In genomic region chr17:75390982-75391381, GRCh38 we compare ENCODE assay signal across 15 cellular contexts. TPM values are rescaled to one million over a fixed set of nuclear protein-coding genes. Genes with fewer than 3 reads are reported as not detected.
DNase-seq lines count a peak whose midpoint lies in the region; ATAC-seq, FAIRE-seq and TF ChIP-seq lines count a peak whose summit lies in the region.
"Had no signal": no experiment of that assay in that cellular context is flagged by ENCODE, and none has a peak within 500 bp of the region (broad histone marks: within the 10 kb centered on the region; RNA-seq: fewer than 3 reads in every experiment).

No MANE protein-coding gene starts in this region.

- no peak overlapping the region for H3K4me3 ChIP-seq in CD8-positive, alpha-beta memory T cell (ENCODE audit: low read length)
- peak overlapping the region; percentile 51 for H3K4me3 ChIP-seq in adipocyte (ENCODE audit: low read length)
- no peak overlapping the region for H3K4me3 ChIP-seq in fibroblast of the aortic adventitia (ENCODE audit: low read depth, low read length)
- H3K4me3 ChIP-seq in sigmoid colon: no peak overlapping the region
- H3K4me3 ChIP-seq in pancreas: no peak overlapping the region
- H3K4me3 ChIP-seq: testis had no signal

- H3K4me1 ChIP-seq in CD8-positive, alpha-beta memory T cell (ENCODE audit: insufficient read depth, low read length): peaks cover 59% of the 10 kb centered on the region
- peaks cover 44% of the 10 kb centered on the region for H3K4me1 ChIP-seq in adipocyte (ENCODE audit: control insufficient read depth, insufficient read depth, low read length)
- peaks cover 0 to 79% (median 59%) of the 10 kb centered on the region in 4 donors for H3K4me1 ChIP-seq in sigmoid colon
- peaks cover 8 to 31% (median 19%) of the 10 kb centered on the region in 3 donors for H3K4me1 ChIP-seq in pancreas

- no peak for TF ChIP-seq EP300 in sigmoid colon (IDR thresholded peaks at IDR 0.05)

- intact Hi-C loops in sigmoid colon (cut with DNase I): no loop called here
- intact Hi-C loops in pancreas (cut with DNase I): no loop called here

- ATAC-seq in pancreas: no peak
- ATAC-seq: Panc1 had no signal

- H3K27ac ChIP-seq in CD8-positive, alpha-beta memory T cell (ENCODE audit: low read depth, low read length): no peak overlapping the region
- H3K27ac ChIP-seq in sigmoid colon (peak overlapping the region; percentile 84 to 90 (median 89)), pancreas (no peak overlapping the region)
- H3K27ac ChIP-seq: testis had no signal

- 19 to 49% methylated on average over 3 of the region's 3 CpGs for whole genome bisulfite sequencing in sigmoid colon, 2 donors
- WGBS in pancreas, 2 donors: 24 to 34% methylated on average over 3 of the region's 3 CpGs

- H3K9me3 ChIP-seq in CD8-positive, alpha-beta memory T cell (ENCODE audit: low read length): no peaks in the 10 kb centered on the region
- no peaks in the 10 kb centered on the region for H3K9me3 ChIP-seq in adipocyte (ENCODE audit: control insufficient read depth, low read length)
- H3K9me3 ChIP-seq in sigmoid colon: no peaks in the 10 kb centered on the region
- no peaks in the 10 kb centered on the region for H3K9me3 ChIP-seq in pancreas
- H3K9me3 ChIP-seq: testis had no signal

- peaks cover 0 to 64% (median 7%) of the 10 kb centered on the region in 3 donors for H3K36me3 Mint-ChIP-seq in CD8-positive, alpha-beta memory T cell

- peak overlapping the region in 6 of 8 donors; percentile 13 to 72 (median 41) for H3K27ac Mint-ChIP-seq in CD8-positive, alpha-beta memory T cell
- H3K27ac Mint-ChIP-seq: T-helper 1 cell treated with Interleukin-12 subunit alpha and Interleukin-12 subunit beta and Interleukin-4 antibody, amounts not matched to agents 30 μg/mL and 1 μg/mL, for 36 hours had no signal

- H3K27me3 ChIP-seq in CD8-positive, alpha-beta memory T cell (ENCODE audit: insufficient read depth, low read length, poor library complexity, severe bottlenecking): no peaks in the 10 kb centered on the region
- H3K27me3 ChIP-seq in adipocyte (replicated peaks; ENCODE audit: control insufficient read depth, insufficient read depth, low read length) (no peaks in the 10 kb centered on the region), sigmoid colon (no peaks in the 10 kb centered on the region), pancreas (no peaks in the 10 kb centered on the region)
- H3K27me3 ChIP-seq: testis had no signal

- H3K4me1 Mint-ChIP-seq in CD8-positive, alpha-beta memory T cell: peaks cover 66 to 85% (median 84%) of the 10 kb centered on the region in 3 donors

- no peaks in the 10 kb centered on the region for H3K9me3 Mint-ChIP-seq in CD8-positive, alpha-beta memory T cell
- H3K9me3 Mint-ChIP-seq: T-helper 1 cell treated with Interleukin-12 subunit alpha and Interleukin-12 subunit beta and Interleukin-4 antibody, amounts not matched to agents 30 μg/mL and 1 μg/mL, for 36 hours had no signal

- no peaks in the 10 kb centered on the region for H3K27me3 Mint-ChIP-seq in CD8-positive, alpha-beta memory T cell

- H3K4me3 Mint-ChIP-seq in CD8-positive, alpha-beta memory T cell: peak overlapping the region in 1 of 7 donors; percentile 15
- H3K4me3 Mint-ChIP-seq: T-helper 1 cell treated with Interleukin-12 subunit alpha and Interleukin-12 subunit beta and Interleukin-4 antibody, amounts not matched to agents 30 μg/mL and 1 μg/mL, for 36 hours had no signal

- peaks cover 11% of the 10 kb centered on the region for H3K36me3 ChIP-seq in CD8-positive, alpha-beta memory T cell (ENCODE audit: insufficient read depth, low read length)
- H3K36me3 ChIP-seq in adipocyte (ENCODE audit: control insufficient read depth, insufficient read depth, low read length, severe bottlenecking) (peaks cover 5% of the 10 kb centered on the region), sigmoid colon (no peaks in the 10 kb centered on the region), pancreas (no peaks in the 10 kb centered on the region)

- TF ChIP-seq POLR2A in sigmoid colon (IDR thresholded peaks at IDR 0.05): no peak

- no peak for FAIRE-seq in pancreas (lab: Jason Lieb, UNC)

- TF ChIP-seq CTCF in fibroblast of the aortic adventitia (IDR thresholded peaks at IDR 0.05; ENCODE audit: insufficient read depth, low read length) (no peak), sigmoid colon (IDR thresholded peaks at IDR 0.05) (no peak), pancreas (IDR thresholded peaks at IDR 0.05) (no peak)

- POLR2A ChIA-PET in CD8-positive, alpha-beta memory T cell (lab: Charles Lee): no interaction called here

- CTCF ChIA-PET in CD8-positive, alpha-beta memory T cell (lab: Charles Lee): interaction anchor here (1.4 kb wide), 1 partner anchor 68 kb away, joined by 3 read pairs; no protein-coding TSS in a partner anchor

- no peak for DNase-seq in CD8-positive, alpha-beta memory T cell
- no peak for DNase-seq in adipocyte (ENCODE audit: low read depth)
- peak; percentile 52 for DNase-seq in fibroblast of the aortic adventitia (ENCODE audit: low read depth)
- DNase-seq in sigmoid colon: no peak
- DNase-seq in NCI-H1694 (lab: John Stamatoyannopoulos, UW): no peak
- no peak for DNase-seq in ecto neural progenitor cell (ENCODE audit: low spot score)
- no peak for DNase-seq in C1 segment of cervical spinal cord (lab: John Stamatoyannopoulos, UW)
- no peak for DNase-seq in pancreas
- DNase-seq: DMS79 treated with DMSO at 0.1 percent for 48 hours, foreskin melanocyte, mesendoderm, NCI-H524, testis had no signal

- H3K9ac ChIP-seq in adipocyte (ENCODE audit: low read length): peak overlapping the region; percentile 57

RNA-seq across cellular contexts. Expression of gene GRB2, which starts 14.5 kb away (rescaled TPM):
- 100 to 1,000 TPM; 180 to 189 TPM for total RNA-seq in CD8-positive, alpha-beta memory T cell
- 158 TPM for polyA plus RNA-seq in CD8-positive, alpha-beta memory T cell
- total RNA-seq in fibroblast of the aortic adventitia (ENCODE audit: low replicate concordance): 54.3 and 57.6 TPM in 2 replicates
- 100 to 1,000 TPM in 1 of 4 donors, 10 to 100 TPM in 3; 75.3 to 103 (median 84.4) TPM for total RNA-seq in sigmoid colon
- polyA plus RNA-seq in sigmoid colon: 10 to 100 TPM; 56.5 to 94.4 (median 77.4) TPM
- 10 to 100 TPM; 25.2 to 64.7 (median 36.5) TPM for total RNA-seq in pancreas
- 10 to 100 TPM; 18.5 to 24.4 TPM for polyA plus RNA-seq in pancreas

Comparison
In these comparisons a context has a peak if more than half of its experiments do, and no peak if none do; other contexts are left out.
1. H3K27ac ChIP-seq: peak in sigmoid colon (4 of 4); none in CD8-positive, alpha-beta memory T cell (single experiment) and pancreas (0 of 4).